8 cellular contexts compared by ENCODE assay signal in genomic region chr15:32956006-32956405, GRCh38.
A peak's percentile ranks its signal among the peaks of the same experiment; 100 is the strongest.
DNase-seq lines count a peak whose midpoint lies in the region; ATAC-seq and TF ChIP-seq lines count a peak whose summit lies in the region.

No MANE protein-coding gene starts in this region.

- TF ChIP-seq CTCF in dorsolateral prefrontal cortex (IDR thresholded peaks at IDR 0.05 in 54 of 56, conservative IDR thresholded peaks at IDR 0.05 in 2 of 56; ENCODE audit: low read depth in 1 of 56, partially characterized antibody in 56 of 56): peak in 50 of 56 donors; percentile 23 to 67 (median 50)
- TF ChIP-seq CTCF in nephron progenitor cell (IDR thresholded peaks at IDR 0.05): peak; percentile 47

- peak overlapping the region; percentile 6 for H3K4me3 Mint-ChIP-seq in nephron progenitor cell

- DNase-seq in NOMO-1 (lab: John Stamatoyannopoulos, UW; ENCODE audit: unreplicated experiment in 2 of 2): peak; percentile 31 to 46
- DNase-seq in NOMO-1 treated with dmso at 0.1 percent for 144 hours (lab: John Stamatoyannopoulos, UW; ENCODE audit: unreplicated experiment): no peak
- peak; percentile 36 for DNase-seq in NCI-H460 (ENCODE audit: extremely low read depth, low read depth)
- DNase-seq in dorsolateral prefrontal cortex: no peak
- DNase-seq in nephron progenitor cell: peak; percentile 13
- no peak for DNase-seq in mesenteric fat pad (ENCODE audit: low spot score)
- DNase-seq in T1000 (lab: John Stamatoyannopoulos, UW): no peak

- no peak overlapping the region for H3K4me3 ChIP-seq in dorsolateral prefrontal cortex

- no peak overlapping the region for H3K27ac Mint-ChIP-seq in nephron progenitor cell

- peaks cover 13% of the 10 kb centered on the region for H3K9me3 Mint-ChIP-seq in nephron progenitor cell

- no peak overlapping the region for H3K27ac ChIP-seq in dorsolateral prefrontal cortex

- H3K36me3 Mint-ChIP-seq in nephron progenitor cell (ENCODE audit: low read depth): peaks cover 23% of the 10 kb centered on the region

- H3K4me1 Mint-ChIP-seq in nephron progenitor cell: peaks cover 63% of the 10 kb centered on the region

- H3K27me3 Mint-ChIP-seq in nephron progenitor cell (ENCODE audit: low read depth, poor library complexity): peaks cover under 1% of the 10 kb centered on the region

- intact Hi-C loops in dorsolateral prefrontal cortex (cut with DNase I): loop anchor here in 1 of 2 donors (5.0 kb wide), 1 partner anchor 304 kb away; no protein-coding TSS in a partner anchor

- H3K27me3 ChIP-seq in dorsolateral prefrontal cortex: no peaks in the 10 kb centered on the region

- ATAC-seq in GM19463 (IDR thresholded peaks at IDR 0.05; ENCODE audit: unreplicated experiment): no peak

Comparison
In these comparisons a context has a peak if more than half of its experiments do, and no peak if none do; other contexts are left out.
1. DNase-seq: peak in NOMO-1 (2 of 2), NCI-H460 (single experiment) and nephron progenitor cell (single experiment); none in NOMO-1 treated with dmso at 0.1 percent for 144 hours (single experiment), dorsolateral prefrontal cortex (0 of 10), mesenteric fat pad (single experiment) and T1000 (single experiment).